Comparison of ENCODE assay signal across 14 cellular contexts in the genomic region with DNA sequence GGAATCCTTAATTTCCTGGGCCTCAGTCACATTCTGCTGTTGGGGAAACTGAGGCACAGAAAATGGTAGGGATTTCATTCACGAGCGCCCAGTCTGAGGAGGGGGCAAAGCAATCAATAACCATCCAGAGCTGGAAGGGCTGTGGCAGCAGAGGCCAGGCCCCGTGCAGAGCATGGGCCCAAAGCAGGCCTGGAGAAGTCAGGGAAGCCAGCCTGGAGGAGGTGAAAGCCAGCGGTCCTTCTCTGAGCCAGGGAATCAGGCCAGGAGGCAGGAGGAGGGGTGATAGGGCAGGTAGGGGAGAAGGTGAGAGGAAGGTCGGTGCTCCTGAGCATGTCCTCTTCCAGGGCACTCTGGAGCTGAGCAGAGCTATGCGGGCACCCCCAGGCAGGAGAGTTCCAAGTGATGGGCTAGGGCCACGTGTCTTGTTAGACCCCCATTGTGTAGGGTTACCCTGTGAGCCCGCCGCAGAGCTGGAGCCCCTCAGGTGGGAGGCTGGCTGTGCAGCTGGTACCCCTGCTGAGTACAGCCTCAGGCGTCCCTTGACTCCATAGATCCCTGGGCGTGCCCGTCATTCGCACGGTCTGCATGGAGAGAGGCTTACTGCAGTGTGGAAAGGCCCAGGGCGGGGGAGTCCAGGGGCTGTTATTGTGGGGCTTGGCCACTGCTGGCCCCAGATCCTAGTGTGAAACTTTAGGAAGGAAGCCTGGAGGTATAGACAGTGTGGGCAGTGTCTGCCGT. TPM values are rescaled to one million over a fixed set of nuclear protein-coding genes. Genes with fewer than 3 reads are reported as not detected.
DNase-seq lines count a peak whose midpoint lies in the region; ATAC-seq and TF ChIP-seq lines count a peak whose summit lies in the region.
"Had no signal": no experiment of that assay in that cellular context is flagged by ENCODE, and none has a peak within 500 bp of the region (broad histone marks: within the 10 kb centered on the region; RNA-seq: fewer than 3 reads in every experiment).

No MANE protein-coding gene starts in this region.

- DNase-seq in IMR-90 = no peak
- DNase-seq in mucosa of descending colon = peak in 2 of 3 donors; percentile 25 to 49
- peak in 1 of 2 donors; percentile 20 for DNase-seq in uterus
- DNase-seq in effector memory CD4-positive, alpha-beta T cell = no peak
- no peak for DNase-seq in iPS-NIHi7 (ENCODE audit: extremely low spot score)
- DNase-seq in NCI-H82 treated with DMSO at 0.1 percent for 48 hours (lab: John Stamatoyannopoulos, UW; ENCODE audit: unreplicated experiment) = no peak
- DNase-seq: activated CD4-positive, alpha-beta T cell treated with anti-CD3 and anti-CD28 coated beads for 4 hours; CD8-positive, alpha-beta memory T cell; NCI-H187; retina had no signal

- H3K18ac ChIP-seq in IMR-90 (ENCODE audit: low read depth, low read length) = no peak overlapping the region

- no peak for TF ChIP-seq RAD21 in IMR-90 (IDR thresholded peaks at IDR 0.05; ENCODE audit: low read length)

- H3K9me3 ChIP-seq in IMR-90 (ENCODE audit: control insufficient read depth, insufficient read depth, low read length) (no peaks in the 10 kb centered on the region), mucosa of descending colon (no peaks in the 10 kb centered on the region), uterus (no peaks in the 10 kb centered on the region)
- H3K9me3 ChIP-seq in effector memory CD4-positive, alpha-beta T cell (ENCODE audit: control insufficient read depth, low read length) = no peaks in the 10 kb centered on the region

- CTCF ChIA-PET in IMR-90 (lab: Yijun Ruan, JAX) = no interaction called here

- H3K79me1 ChIP-seq in IMR-90 (ENCODE audit: low read depth in 1 of 2, low read length in 2 of 2) = no peaks in the 10 kb centered on the region; a peak in 1 of 4 replicates

- no TSS peak for BruUV-seq in IMR-90 (replicated peaks; lab: Mats Ljungman, UMichigan)

- H2BK20ac ChIP-seq in IMR-90 (ENCODE audit: low read depth, low read length) = no peak overlapping the region

- no peak overlapping the region for H2AFZ ChIP-seq in IMR-90 (replicated peaks; ENCODE audit: low read length, poor library complexity)

- peaks cover 35% of the 10 kb centered on the region for H3K4me1 Mint-ChIP-seq in brain

- peak overlapping the region; percentile 68 for H2AK5ac ChIP-seq in IMR-90 (ENCODE audit: low read depth, low read length)

- peak overlapping the region in 2 of 5 experiments; percentile 27 to 28 for H3K4me3 Mint-ChIP-seq in brain
- H3K4me3 Mint-ChIP-seq: CD8-positive, alpha-beta memory T cell had no signal

- H3K4me1 ChIP-seq in IMR-90 (ENCODE audit: control insufficient read depth, insufficient read depth, low read length) (peaks cover 14% of the 10 kb centered on the region), mucosa of descending colon (ENCODE audit: low read depth) (peaks cover 21% of the 10 kb centered on the region), uterus (peaks cover 0 to 23% of the 10 kb centered on the region in 2 donors)
- H3K4me1 ChIP-seq in effector memory CD4-positive, alpha-beta T cell (ENCODE audit: control insufficient read depth, insufficient read depth, low read length, poor library complexity, severe bottlenecking) = peaks cover 9% of the 10 kb centered on the region

- dilution Hi-C loops in IMR-90 (cut with HindIII; ENCODE audit: low sequenced_read_pairs, unreplicated experiment) = no loop called here

- H4K20me1 ChIP-seq in IMR-90 (ENCODE audit: insufficient read depth, low read length) = peaks cover 3% of the 10 kb centered on the region; the same call in 1 of the 2 replicates

- H3K56ac ChIP-seq in IMR-90 (ENCODE audit: extremely low read depth, insufficient read depth, low read length) = no peak overlapping the region

- no peak overlapping the region for H3K4ac ChIP-seq in IMR-90 (ENCODE audit: low read depth, low read length)

- H3K9me3 Mint-ChIP-seq in brain = peaks cover 0 to 7% (median 0%) of the 10 kb centered on the region in 5 experiments
- H3K9me3 Mint-ChIP-seq: CD8-positive, alpha-beta memory T cell had no signal

- POLR2A ChIA-PET in IMR-90 (lab: Charles Lee; ENCODE audit: unreplicated experiment) = no interaction called here

- peaks cover 15% of the 10 kb centered on the region for H3K27me3 Mint-ChIP-seq in brain

- H2AK9ac ChIP-seq in IMR-90 (replicated peaks; ENCODE audit: low read depth, low read length, poor library complexity) = peak overlapping the region; percentile 28

- no peak overlapping the region for H3K23ac ChIP-seq in IMR-90 (ENCODE audit: low read depth, low read length)

- TF ChIP-seq POLR2A in IMR-90 (IDR thresholded peaks at IDR 0.05; ENCODE audit: low read depth, low read length) = no peak
- no peak for TF ChIP-seq POLR2A in uterus (IDR thresholded peaks at IDR 0.05)

- H2BK120ac ChIP-seq in IMR-90 (ENCODE audit: low read depth, low read length) = no peak overlapping the region

- in situ Hi-C loops in IMR-90 (cut with MboI; ENCODE audit: low sequenced_read_pairs) = no loop called here

- no peak overlapping the region for H3K4me3 ChIP-seq in IMR-90 (ENCODE audit: insufficient read depth, low read depth, low read length)
- H3K4me3 ChIP-seq in mucosa of descending colon = no peak overlapping the region
- no peak overlapping the region for H3K4me3 ChIP-seq in uterus
- no peak overlapping the region for H3K4me3 ChIP-seq in effector memory CD4-positive, alpha-beta T cell (ENCODE audit: insufficient read depth, low read depth, low read length, poor library complexity, severe bottlenecking)

- no peak overlapping the region for H2BK5ac ChIP-seq in IMR-90 (ENCODE audit: low read depth, low read length, poor library complexity, severe bottlenecking)

- no peak overlapping the region for H3K14ac ChIP-seq in IMR-90 (replicated peaks; ENCODE audit: low read depth, low read length)

- 100% methylated on average over 5 of the region's 16 CpGs; no CpG with 5 or more reads in 1 of the 2 experiments for WGBS in IMR-90 (ENCODE audit: extremely low coverage in 2 of 2, insufficient read length in 1 of 2), 2 experiments

- H3K27me3 ChIP-seq in IMR-90 (ENCODE audit: control insufficient read depth, insufficient read depth, low read length) (peaks cover 6% of the 10 kb centered on the region; the same call in 1 of the 2 replicates), uterus (no peaks in the 10 kb centered on the region)
- H3K27me3 ChIP-seq in effector memory CD4-positive, alpha-beta T cell (replicated peaks; ENCODE audit: control insufficient read depth, insufficient read depth, low read length, poor library complexity, severe bottlenecking) = peaks cover 12% of the 10 kb centered on the region

- no peak overlapping the region for H4K8ac ChIP-seq in IMR-90 (ENCODE audit: low read depth in 2 of 2, low read length in 2 of 2)

- TF ChIP-seq CTCF in IMR-90 (conservative IDR thresholded peaks at IDR 0.05; ENCODE audit: low read depth, low read length) (no peak), brain (conservative IDR thresholded peaks at IDR 0.05) (no peak), mucosa of descending colon (IDR thresholded peaks at IDR 0.05) (no peak), uterus (IDR thresholded peaks at IDR 0.05) (no peak)

- peaks cover 8% of the 10 kb centered on the region for H3K9me1 ChIP-seq in IMR-90 (ENCODE audit: insufficient read depth, low read length)

- intact Hi-C loops in IMR-90 (cut with micrococcal nuclease) (no loop called here), mucosa of descending colon (cut with DNase I, micrococcal nuclease) (no loop called here), uterus (cut with DNase I; ENCODE audit: low total_unique reads) (no loop called here)

- H3K27ac ChIP-seq in IMR-90 (ENCODE audit: insufficient read depth, low read length) (no peak overlapping the region), uterus (peak overlapping the region; percentile 28 to 47)
- no peak overlapping the region for H3K27ac ChIP-seq in effector memory CD4-positive, alpha-beta T cell (ENCODE audit: insufficient read depth, low read length, poor library complexity, severe bottlenecking)
- H3K27ac ChIP-seq: foreskin keratinocyte had no signal

- H4K5ac ChIP-seq in IMR-90 (ENCODE audit: low read depth, low read length) = no peak overlapping the region

- ATAC-seq in IMR-90 (ENCODE audit: low read depth) = no peak
- no peak for ATAC-seq in mucosa of descending colon

- no peak overlapping the region for H4K91ac ChIP-seq in IMR-90 (ENCODE audit: insufficient read depth, low read depth, low read length)

- no peak overlapping the region for H3K9ac ChIP-seq in IMR-90 (ENCODE audit: low read depth, low read length)

- H3K27ac Mint-ChIP-seq in brain = peak overlapping the region in 3 of 5 experiments; percentile 40 to 76 (median 40)
- H3K27ac Mint-ChIP-seq: CD8-positive, alpha-beta memory T cell had no signal

- no peak overlapping the region for H3K4me2 ChIP-seq in IMR-90 (ENCODE audit: low read depth, low read length)

- H2BK15ac ChIP-seq in IMR-90 (ENCODE audit: low read depth, low read length) = no peak overlapping the region

- H3K36me3 ChIP-seq in IMR-90 (ENCODE audit: control insufficient read depth, insufficient read depth, low read length) = no peaks in the 10 kb centered on the region
- no peaks in the 10 kb centered on the region for H3K36me3 ChIP-seq in mucosa of descending colon (ENCODE audit: low read depth)
- no peaks in the 10 kb centered on the region for H3K36me3 ChIP-seq in uterus
- H3K36me3 ChIP-seq in effector memory CD4-positive, alpha-beta T cell (ENCODE audit: control insufficient read depth, insufficient read depth, low read length) = no peaks in the 10 kb centered on the region

- H3K36me3 Mint-ChIP-seq in brain = no peaks in the 10 kb centered on the region
- H3K36me3 Mint-ChIP-seq: CD8-positive, alpha-beta memory T cell had no signal

RNA-seq across cellular contexts. Expression of a gene that starts 4.8 kb away (rescaled TPM):
- total RNA-seq in IMR-90 (2012; rRNA removed) (5.0 and 6.3 TPM in 2 replicates), mucosa of descending colon (10 to 100 TPM; 22.0 to 67.4 (median 40.2) TPM), uterus (10 to 100 TPM; 29.4 to 81.4 (median 60.6) TPM)
- polyA plus RNA-seq in IMR-90 (2012; rRNA removed) (9.6 and 9.9 TPM in 2 replicates), brain (ENCODE audit: insufficient read depth, low read depth, low replicate concordance) (19.6 TPM)
- polyA plus RNA-seq in IMR-90 (2012; cell fraction: cytosol; rRNA removed) = 10.7 and 12.7 TPM in 2 replicates
- 43.9 and 49.0 TPM in 2 replicates for polyA plus RNA-seq in IMR-90 (2012; cell fraction: nucleus; rRNA removed; ENCODE audit: low replicate concordance)
- polyA plus RNA-seq: CD8-positive, alpha-beta memory T cell had no signal

RNA-seq across cellular contexts. Expression of a gene that starts 33.5 kb away (rescaled TPM):
- total RNA-seq in IMR-90 (2012; rRNA removed) (not detected in 2 replicates), mucosa of descending colon (10 to 100 TPM; 16.7 to 29.1 (median 26.1) TPM), uterus (1 to 10 TPM in 1 of 4 donors, under 1 TPM in 2, not detected in 1; under 0.01 to 5.6 (median 0.41) TPM)
- polyA plus RNA-seq in IMR-90 (2012; rRNA removed) (not detected in 2 replicates), brain (ENCODE audit: insufficient read depth, low read depth, low replicate concordance) (not detected)
- polyA plus RNA-seq in IMR-90 (2012; cell fraction: cytosol; rRNA removed) = 0.14 TPM in 1 of 2 replicates, not detected in the other
- 0.72 and 0.85 TPM in 2 replicates for polyA plus RNA-seq in IMR-90 (2012; cell fraction: nucleus; rRNA removed; ENCODE audit: low replicate concordance)
- total RNA-seq: CD8-positive, alpha-beta memory T cell; foreskin keratinocyte; mononuclear cell; T-helper 2 cell treated with Interferon-gamma antibody and Interleukin-4, amounts not matched to agents 100 ng/mL and 5 ng/mL, for 36 hours had no signal
- polyA plus RNA-seq: CD8-positive, alpha-beta memory T cell; foreskin keratinocyte had no signal

RNA-seq across cellular contexts. Expression of a gene that starts 44.0 kb away (rescaled TPM):
- not detected in 2 replicates for total RNA-seq in IMR-90 (2012; rRNA removed)
- not detected in 2 replicates for polyA plus RNA-seq in IMR-90 (2012; rRNA removed)
- polyA plus RNA-seq in IMR-90 (2012; cell fraction: cytosol; rRNA removed) = 0.18 TPM in 1 of 2 replicates, not detected in the other
- polyA plus RNA-seq in IMR-90 (2012; cell fraction: nucleus; rRNA removed; ENCODE audit: low replicate concordance) = not detected in 2 replicates
- polyA plus RNA-seq in brain (ENCODE audit: insufficient read depth, low read depth, low replicate concordance) = not detected
- not detected for total RNA-seq in mucosa of descending colon
- total RNA-seq in uterus = not detected
- total RNA-seq: CD8-positive, alpha-beta memory T cell; foreskin keratinocyte; mononuclear cell; T-helper 2 cell treated with Interferon-gamma antibody and Interleukin-4, amounts not matched to agents 100 ng/mL and 5 ng/mL, for 36 hours had no signal
- polyA plus RNA-seq: CD8-positive, alpha-beta memory T cell; foreskin keratinocyte had no signal

Comparison
In these comparisons a context has a peak if more than half of its experiments do, and no peak if none do; other contexts are left out.
1. DNase-seq: peak in mucosa of descending colon (2 of 3); none in IMR-90 (single experiment), effector memory CD4-positive, alpha-beta T cell (0 of 3), iPS-NIHi7 (single experiment) and NCI-H82 treated with DMSO at 0.1 percent for 48 hours (single experiment).
2. H3K27ac ChIP-seq: peak in uterus (2 of 2); none in IMR-90 (single experiment) and effector memory CD4-positive, alpha-beta T cell (single experiment).